14 cellular contexts compared by ENCODE assay signal in genomic region chr6:89836637-89837222, GRCh38.
DNase-seq lines count a peak whose midpoint lies in the region; ATAC-seq and TF ChIP-seq lines count a peak whose summit lies in the region.
"Had no signal": no experiment of that assay in that cellular context is flagged by ENCODE, and none has a peak within 500 bp of the region (broad histone marks: within the 10 kb centered on the region; RNA-seq: fewer than 3 reads in every experiment).

No MANE protein-coding gene starts in this region.

- H3K27me3 Mint-ChIP-seq in stimulated activated naive CD8-positive, alpha-beta T cell treated with anti-CD3 and anti-CD28 coated beads, Interleukin-15, Interleukin-2, amounts not matched to agents 100 ng/mL and 50 ng/mL, for 24 hours: no peaks in the 10 kb centered on the region

- H3K27ac Mint-ChIP-seq in stimulated activated naive CD8-positive, alpha-beta T cell treated with anti-CD3 and anti-CD28 coated beads, Interleukin-15, Interleukin-2, amounts not matched to agents 100 ng/mL and 50 ng/mL, for 24 hours: peak overlapping the region; percentile 23

- no peak overlapping the region for H3K4me3 Mint-ChIP-seq in stimulated activated naive CD8-positive, alpha-beta T cell treated with anti-CD3 and anti-CD28 coated beads, Interleukin-15, Interleukin-2, amounts not matched to agents 100 ng/mL and 50 ng/mL, for 24 hours

- H3K36me3 Mint-ChIP-seq in stimulated activated naive CD8-positive, alpha-beta T cell treated with anti-CD3 and anti-CD28 coated beads, Interleukin-15, Interleukin-2, amounts not matched to agents 100 ng/mL and 50 ng/mL, for 24 hours (ENCODE audit: low read depth): peaks cover 64% of the 10 kb centered on the region

- TF ChIP-seq CTCF in NB4 (IDR thresholded peaks at IDR 0.05; ENCODE audit: low read depth, low read length): no peak
- TF ChIP-seq CTCF in epithelial cell of esophagus (IDR thresholded peaks at IDR 0.05; ENCODE audit: insufficient read depth, low read depth, low read length, missing control alignments): no peak

- TF ChIP-seq POLR2A in NB4 (IDR thresholded peaks at IDR 0.05; ENCODE audit: extremely low read depth, insufficient read length): no peak

- H3K4me3 ChIP-seq in NB4 (ENCODE audit: low read depth, low read length) (no peak overlapping the region), epithelial cell of esophagus (ENCODE audit: low read length) (no peak overlapping the region)
- H3K4me3 ChIP-seq: gastrocnemius medialis, prostate gland, SJCRH30, thyroid gland had no signal

- H3K9me3 Mint-ChIP-seq in stimulated activated naive CD8-positive, alpha-beta T cell treated with anti-CD3 and anti-CD28 coated beads, Interleukin-15, Interleukin-2, amounts not matched to agents 100 ng/mL and 50 ng/mL, for 24 hours: no peaks in the 10 kb centered on the region

- no peak for ATAC-seq in stimulated activated naive CD8-positive, alpha-beta T cell treated with anti-CD3 and anti-CD28 coated beads, Interleukin-15, Interleukin-2, amounts not matched to agents 100 U/mL and 50 U/mL, for 24 hours
- no peak for ATAC-seq in SK-N-SH treated with all-trans-retinoic acid at 6 μM for 48 hours
- ATAC-seq: gastrocnemius medialis had no signal

- DNase-seq in stimulated activated naive CD8-positive, alpha-beta T cell treated with anti-CD3 and anti-CD28 coated beads, Interleukin-15, Interleukin-2, amounts not matched to agents 100 U/mL and 50 U/mL, for 24 hours: no peak
- DNase-seq in NB4 (ENCODE audit: low read depth) (peak; percentile 27), epithelial cell of esophagus (ENCODE audit: low read depth) (peak; percentile 23), RPMI8226 (no peak)
- no peak for DNase-seq in stimulated activated CD4-positive, alpha-beta T cell treated with anti-CD3 and anti-CD28 coated beads, Interleukin-2, amount 100 ng/mL, for 48 hours
- DNase-seq: activated CD4-positive, alpha-beta T cell treated with anti-CD3 and anti-CD28 coated beads, Interleukin-2, amount 50 U/mL, for 1 hour; cortex of kidney; gastrocnemius medialis; NCI-H526 treated with DMSO at 0.1 percent for 48 hours; SJCRH30; thyroid gland had no signal

- H3K4me1 Mint-ChIP-seq in stimulated activated naive CD8-positive, alpha-beta T cell treated with anti-CD3 and anti-CD28 coated beads, Interleukin-15, Interleukin-2, amounts not matched to agents 100 ng/mL and 50 ng/mL, for 24 hours (ENCODE audit: low read depth): peaks cover 58% of the 10 kb centered on the region

TF ChIP-seq in SK-N-SH treated with all-trans-retinoic acid at 6 μM for 48 hours, 23 proteins besides CTCF, POLR2A, EP300 and RAD21:
- TF ChIP-seq ZNF8 (CRISPR knock-in tag; IDR thresholded peaks at IDR 0.05) (no peak), GLIS3 (CRISPR knock-in tag; IDR thresholded peaks at IDR 0.05) (no peak), BACH2 (CRISPR knock-in tag; IDR thresholded peaks at IDR 0.05; ENCODE audit: borderline replicate concordance) (no peak)
TF ChIP-seq in SK-N-SH treated with all-trans-retinoic acid at 6 μM for 48 hours: peak in this region for 0.

Comparison
In these comparisons a context has a peak if more than half of its experiments do, and no peak if none do; other contexts are left out.
1. DNase-seq: peak in NB4 (single experiment) and epithelial cell of esophagus (single experiment); none in stimulated activated naive CD8-positive, alpha-beta T cell treated with anti-CD3 and anti-CD28 coated beads, Interleukin-15, Interleukin-2, amounts not matched to agents 100 U/mL and 50 U/mL, for 24 hours (single experiment), RPMI8226 (single experiment) and stimulated activated CD4-positive, alpha-beta T cell treated with anti-CD3 and anti-CD28 coated beads, Interleukin-2, amount 100 ng/mL, for 48 hours (0 of 2).